Comparison of ENCODE assay signal across 16 cellular contexts in the genomic region with DNA sequence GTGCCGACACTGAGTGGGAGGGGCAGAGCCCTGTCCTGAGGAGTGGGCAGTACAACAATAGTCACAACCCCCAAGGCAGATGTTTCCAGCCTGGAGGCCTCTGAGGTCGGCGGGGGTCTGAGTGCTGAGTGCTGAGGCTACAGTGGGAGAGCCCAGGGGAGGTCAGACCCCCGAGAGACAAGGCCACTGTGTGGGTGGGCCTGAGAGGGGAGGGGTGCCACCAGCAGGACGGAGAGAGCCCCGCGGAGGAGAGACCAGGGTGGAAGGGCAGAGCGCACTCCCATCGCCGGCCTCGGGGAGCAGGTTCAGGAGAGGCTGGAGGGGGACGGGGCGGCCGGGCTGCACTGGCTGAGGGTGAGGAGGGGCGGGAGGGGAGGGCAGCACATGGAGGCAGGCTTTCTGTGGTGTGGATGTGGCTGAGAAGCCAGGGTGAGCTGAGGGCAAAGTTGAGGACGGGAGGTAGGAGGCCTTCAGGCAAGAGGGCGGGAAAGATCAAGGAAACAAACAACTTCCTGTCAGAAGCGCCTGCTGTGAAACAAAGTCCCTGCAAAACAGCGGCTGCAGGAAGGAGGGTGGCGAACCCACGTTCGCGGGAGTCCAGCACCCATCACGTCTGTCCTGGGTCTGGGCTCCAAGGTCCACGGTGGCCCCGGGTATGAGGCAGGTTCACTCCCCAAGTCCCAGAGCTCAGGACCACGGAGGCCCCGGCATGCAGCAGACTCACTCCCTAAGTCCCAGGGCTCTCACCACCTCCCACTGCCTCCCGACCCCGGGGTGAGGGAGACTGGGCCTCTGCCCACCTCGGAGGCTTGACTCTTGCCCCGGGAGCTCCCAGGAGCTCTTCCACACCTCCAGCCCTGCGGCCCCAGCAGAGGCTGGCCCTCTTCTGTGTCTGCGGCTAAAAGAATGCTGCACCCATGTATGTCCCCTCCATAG.
DNase-seq lines count a peak whose midpoint lies in the region; ATAC-seq and TF ChIP-seq lines count a peak whose summit lies in the region.
"Had no signal": no experiment of that assay in that cellular context is flagged by ENCODE, and none has a peak within 500 bp of the region (broad histone marks: within the 10 kb centered on the region; RNA-seq: fewer than 3 reads in every experiment).

No MANE protein-coding gene starts in this region.

- H3K27me3 Mint-ChIP-seq in activated CD4-positive, alpha-beta T cell treated with anti-CD3 and anti-CD28 coated beads for 36 hours, result peaks cover 6% of the 10 kb centered on the region
- peaks cover 2% of the 10 kb centered on the region; the same call in 1 of the 2 replicates for H3K27me3 Mint-ChIP-seq in H9 (ENCODE audit: low read depth)
- peaks cover 14% of the 10 kb centered on the region for H3K27me3 Mint-ChIP-seq in osteocyte (ENCODE audit: unreplicated experiment)

- no peaks in the 10 kb centered on the region for H3K9me3 ChIP-seq in H9 (ENCODE audit: control insufficient read depth, low read depth, low read length)

- no peaks in the 10 kb centered on the region for H3K9me3 Mint-ChIP-seq in activated CD4-positive, alpha-beta T cell treated with anti-CD3 and anti-CD28 coated beads for 36 hours (ENCODE audit: low read depth)
- H3K9me3 Mint-ChIP-seq in H9 (no peaks in the 10 kb centered on the region; a peak in 1 of 5 replicates), osteocyte (ENCODE audit: unreplicated experiment) (no peaks in the 10 kb centered on the region)
- H3K9me3 Mint-ChIP-seq: activated T-helper 2 cell treated with anti-CD3 and anti-CD28 coated beads, Interferon-gamma antibody, Interleukin-2, Interleukin-4, amounts not matched to agents 10 μg/mL and 5 μg/mL and 100 μg/mL, durations not matched to agents 14 hours and 24 hours and 36 hours had no signal

- intact Hi-C loops in activated CD4-positive, alpha-beta T cell treated with anti-CD3 and anti-CD28 coated beads for 36 hours (cut with DNase I, micrococcal nuclease), result no loop called here
- intact Hi-C loops in dorsolateral prefrontal cortex (cut with DNase I), result no loop called here

- no peak overlapping the region for H2BK120ac ChIP-seq in H9 (ENCODE audit: low read depth, low read length, poor library complexity, severe bottlenecking)

- no peak overlapping the region for H3K4me2 ChIP-seq in H9 (ENCODE audit: insufficient read depth, insufficient read length, low read length)

- no peak overlapping the region for H3K4ac ChIP-seq in H9 (ENCODE audit: low read depth, low read length)

- no peak overlapping the region for H3K4me3 ChIP-seq in dorsolateral prefrontal cortex
- H3K4me3 ChIP-seq: tibial nerve had no signal

- H3K18ac ChIP-seq in H9 (ENCODE audit: insufficient read length, low read depth, low read length), result no peak overlapping the region

- no peaks in the 10 kb centered on the region for H3K23me2 ChIP-seq in H9 (ENCODE audit: insufficient read length, low read depth, low read length, poor library complexity, severe bottlenecking)

- CTCF ChIA-PET in activated CD4-positive, alpha-beta T cell treated with anti-CD3 and anti-CD28 coated beads for 36 hours (lab: Charles Lee), result interaction anchor here (1.5 kb wide), 1 partner anchor 12 kb away, joined by 3 read pairs; no protein-coding TSS in a partner anchor

- no peak overlapping the region for H3T11ph ChIP-seq in H9 (ENCODE audit: low read length)

- no peaks in the 10 kb centered on the region for H3K79me1 ChIP-seq in H9 (ENCODE audit: insufficient read depth, low read depth, low read length, poor library complexity, severe bottlenecking)

- H3K4me1 ChIP-seq in H9 (ENCODE audit: insufficient read depth, low read length), result no peaks in the 10 kb centered on the region

- no peak overlapping the region for H2BK5ac ChIP-seq in H9 (ENCODE audit: insufficient read length, low read length)

- DNase-seq in activated CD4-positive, alpha-beta T cell treated with anti-CD3 and anti-CD28 coated beads for 36 hours, result peak; percentile 19
- no peak for DNase-seq in activated CD4-positive, alpha-beta T cell treated with anti-CD3 and anti-CD28 coated beads for 48 hours
- DNase-seq in H9, result peak; percentile 32
- peak in 6 of 10 donors; percentile 10 to 38 (median 22) for DNase-seq in dorsolateral prefrontal cortex
- DNase-seq in osteocyte (ENCODE audit: extremely low spot score, unreplicated experiment), result peak; percentile 80
- DNase-seq in NCI-H82 treated with DMSO at 0.1 percent for 48 hours (lab: John Stamatoyannopoulos, UW; ENCODE audit: unreplicated experiment), result no peak
- DNase-seq in DMS79 treated with DMSO at 0.1 percent for 48 hours (lab: John Stamatoyannopoulos, UW), result no peak
- DNase-seq: COR-L47, KG1, NCI-H1930, NCI-H774, SHP77 treated with DMSO at 0.1 percent for 48 hours had no signal

- H4K91ac ChIP-seq in H9 (ENCODE audit: insufficient read length, low read depth, low read length), result no peak overlapping the region

- H3K14ac ChIP-seq in H9 (ENCODE audit: insufficient read depth, low read length), result 0 out of 2 replicates have a peak overlapping the region, but pooled peaks have one; percentile 23

- no peak overlapping the region for H3K4me3 Mint-ChIP-seq in activated CD4-positive, alpha-beta T cell treated with anti-CD3 and anti-CD28 coated beads for 36 hours
- H3K4me3 Mint-ChIP-seq in H9, result no peak overlapping the region
- H3K4me3 Mint-ChIP-seq in osteocyte (ENCODE audit: unreplicated experiment), result no peak overlapping the region

- TF ChIP-seq CTCF in H9 (conservative IDR thresholded peaks at IDR 0.05), result no peak
- TF ChIP-seq CTCF in dorsolateral prefrontal cortex (IDR thresholded peaks at IDR 0.05 in 54 of 56, conservative IDR thresholded peaks at IDR 0.05 in 2 of 56; ENCODE audit: low read depth in 1 of 56, partially characterized antibody in 56 of 56), result no peak
- TF ChIP-seq CTCF in osteocyte (IDR thresholded peaks at IDR 0.05), result no peak

- no peak overlapping the region for H2AK5ac ChIP-seq in H9 (ENCODE audit: insufficient read length, low read length)

- H2BK20ac ChIP-seq in H9 (ENCODE audit: low read depth, low read length, poor library complexity, severe bottlenecking), result no peak overlapping the region

- H3K23ac ChIP-seq in H9 (ENCODE audit: insufficient read length, low read depth, low read length), result no peak overlapping the region

- H4K20me1 ChIP-seq in H9 (ENCODE audit: control insufficient read depth, insufficient read depth, insufficient read length), result no peaks in the 10 kb centered on the region

- H3K9ac ChIP-seq in H9 (ENCODE audit: extremely low read depth, insufficient read length, low read length), result no peak overlapping the region

- no peak overlapping the region for H3K56ac ChIP-seq in H9 (ENCODE audit: insufficient read length, low read depth, low read length)

- H3K4me1 Mint-ChIP-seq in activated CD4-positive, alpha-beta T cell treated with anti-CD3 and anti-CD28 coated beads for 36 hours, result peaks cover 12% of the 10 kb centered on the region
- H3K4me1 Mint-ChIP-seq in H9, result peaks cover 5 to 19% of the 10 kb centered on the region in 2 experiments; a peak in 3 of 4 replicates
- no peaks in the 10 kb centered on the region for H3K4me1 Mint-ChIP-seq in osteocyte (ENCODE audit: unreplicated experiment)

- no peak overlapping the region for H2BK15ac ChIP-seq in H9 (ENCODE audit: low read depth, low read length)

- no peak overlapping the region for H3K27ac ChIP-seq in H9 (ENCODE audit: insufficient read length, low read depth, low read length)
- H3K27ac ChIP-seq in dorsolateral prefrontal cortex, result no peak overlapping the region
- H3K27ac ChIP-seq: epithelial cell of prostate, tibial nerve had no signal

- H2AFZ ChIP-seq in H9 (ENCODE audit: low read length), result no peak overlapping the region

- POLR2A ChIA-PET in activated CD4-positive, alpha-beta T cell treated with anti-CD3 and anti-CD28 coated beads for 36 hours (lab: Charles Lee), result no interaction called here

- no peak for ATAC-seq in activated CD4-positive, alpha-beta T cell treated with anti-CD3 and anti-CD28 coated beads for 36 hours
- ATAC-seq in GM19455 (IDR thresholded peaks at IDR 0.05; ENCODE audit: unreplicated experiment), result no peak

- H3K36me3 Mint-ChIP-seq in activated CD4-positive, alpha-beta T cell treated with anti-CD3 and anti-CD28 coated beads for 36 hours (ENCODE audit: low read depth), result no peaks in the 10 kb centered on the region
- H3K36me3 Mint-ChIP-seq in H9 (ENCODE audit: insufficient read depth in 1 of 3, low read depth in 3 of 3) (0 out of 7 replicates have a peak, but pooled peaks cover 0 to 1% (median 0%) of the 10 kb centered on the region in 3 experiments), osteocyte (ENCODE audit: unreplicated experiment) (no peaks in the 10 kb centered on the region)

- H4K5ac ChIP-seq in H9 (ENCODE audit: insufficient read length, low read depth, low read length), result no peak overlapping the region

- no peaks in the 10 kb centered on the region for H3K79me2 ChIP-seq in H9 (ENCODE audit: insufficient read depth, low read length)

- no peak overlapping the region for H4K8ac ChIP-seq in H9 (replicated peaks; ENCODE audit: insufficient read length, low read depth, low read length)

- H3K27me3 ChIP-seq in H9 (ENCODE audit: insufficient read depth, low read length), result no peaks in the 10 kb centered on the region
- peaks cover 0 to 10% (median 0%) of the 10 kb centered on the region in 45 donors for H3K27me3 ChIP-seq in dorsolateral prefrontal cortex

- H3K27ac Mint-ChIP-seq in activated CD4-positive, alpha-beta T cell treated with anti-CD3 and anti-CD28 coated beads for 36 hours, result no peak overlapping the region
- no peak overlapping the region for H3K27ac Mint-ChIP-seq in H9
- H3K27ac Mint-ChIP-seq in osteocyte (ENCODE audit: unreplicated experiment), result no peak overlapping the region
- H3K27ac Mint-ChIP-seq: activated T-helper 2 cell treated with anti-CD3 and anti-CD28 coated beads, Interferon-gamma antibody, Interleukin-2, Interleukin-4, amounts not matched to agents 10 μg/mL and 5 μg/mL and 100 μg/mL, durations not matched to agents 14 hours and 24 hours and 36 hours had no signal

- WGBS in H9 (ENCODE audit: extremely low coverage, insufficient read length, low lambda C conversion rate), result no CpG with 5 or more reads among the region's 34 CpGs

- H2BK12ac ChIP-seq in H9 (ENCODE audit: insufficient read length, low read depth, low read length), result no peak overlapping the region

Comparison
In these comparisons a context has a peak if more than half of its experiments do, and no peak if none do; other contexts are left out.
1. DNase-seq: peak in activated CD4-positive, alpha-beta T cell treated with anti-CD3 and anti-CD28 coated beads for 36 hours (single experiment), H9 (single experiment), dorsolateral prefrontal cortex (6 of 10) and osteocyte (single experiment); none in activated CD4-positive, alpha-beta T cell treated with anti-CD3 and anti-CD28 coated beads for 48 hours (single experiment), NCI-H82 treated with DMSO at 0.1 percent for 48 hours (single experiment) and DMS79 treated with DMSO at 0.1 percent for 48 hours (single experiment).